Comparison of ENCODE assay signal across 20 cellular contexts in the genomic region with DNA sequence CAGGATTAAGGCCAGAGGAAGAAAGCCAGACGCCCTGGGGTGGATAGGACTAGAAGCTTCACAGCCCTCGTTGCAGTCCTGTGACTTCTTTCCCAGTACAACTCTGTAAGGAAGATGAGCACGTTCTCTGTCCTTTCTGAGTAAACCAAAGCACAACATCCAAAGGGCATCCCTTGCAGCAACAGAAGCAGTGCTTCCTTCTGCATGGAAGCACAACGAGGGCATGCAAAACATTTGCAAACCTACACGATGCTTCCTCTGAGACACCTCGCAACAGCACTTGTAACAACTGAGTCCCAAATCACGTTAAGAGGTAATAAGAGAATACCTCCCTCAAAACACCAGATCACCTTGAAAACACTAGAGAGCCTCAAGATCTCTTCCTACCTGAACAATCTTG.
DNase-seq lines count a peak whose midpoint lies in the region; ATAC-seq, FAIRE-seq and TF ChIP-seq lines count a peak whose summit lies in the region.
"Had no signal": no experiment of that assay in that cellular context is flagged by ENCODE, and none has a peak within 500 bp of the region (broad histone marks: within the 10 kb centered on the region; RNA-seq: fewer than 3 reads in every experiment).

No MANE protein-coding gene starts in this region.

- H3K27me3 ChIP-seq in KMS-11 (ENCODE audit: insufficient read depth, low read depth) (no peaks in the 10 kb centered on the region), OCI-LY1 (ENCODE audit: insufficient read depth, low read length) (no peaks in the 10 kb centered on the region), Peyer's patch (no peaks in the 10 kb centered on the region)
- H3K27me3 ChIP-seq: BLaER1, SJCRH30 had no signal

- H4K20me1 ChIP-seq in KMS-11 (ENCODE audit: insufficient read depth) (no peaks in the 10 kb centered on the region), OCI-LY1 (ENCODE audit: insufficient read depth, low read length) (no peaks in the 10 kb centered on the region)
- H4K20me1 ChIP-seq: BLaER1 had no signal

- FAIRE-seq in A549 (lab: Jason Lieb, UNC): no peak
- FAIRE-seq: G401.6 had no signal

- H3K36me3 ChIP-seq in KMS-11 (ENCODE audit: insufficient read depth) (no peaks in the 10 kb centered on the region), OCI-LY1 (ENCODE audit: insufficient read depth, low read length) (no peaks in the 10 kb centered on the region), Peyer's patch (no peaks in the 10 kb centered on the region)
- H3K36me3 ChIP-seq: BLaER1, SJCRH30 had no signal

- intact Hi-C loops in Calu3 (cut with micrococcal nuclease; ENCODE audit: unreplicated experiment): no loop called here

- no peaks in the 10 kb centered on the region for H3K9me2 ChIP-seq in OCI-LY1 (ENCODE audit: low read depth, low read length)

- H3K79me2 ChIP-seq in KMS-11 (ENCODE audit: insufficient read depth, low read depth) (no peaks in the 10 kb centered on the region), OCI-LY1 (ENCODE audit: insufficient read depth, low read length) (no peaks in the 10 kb centered on the region)

- no peak overlapping the region for H3K27ac Mint-ChIP-seq in Calu3 (ENCODE audit: unreplicated experiment)
- H3K27ac Mint-ChIP-seq: CD4-positive, CD25-positive, alpha-beta regulatory T cell; IgD-negative memory B cell had no signal

- no peak for TF ChIP-seq CTCF in A549 (IDR thresholded peaks at IDR 0.05)
- TF ChIP-seq CTCF in KMS-11 (conservative IDR thresholded peaks at IDR 0.05; ENCODE audit: low read depth, low read length): no peak
- no peak for TF ChIP-seq CTCF in OCI-LY1 (IDR thresholded peaks at IDR 0.05; ENCODE audit: low read length)
- TF ChIP-seq CTCF in Peyer's patch (IDR thresholded peaks at IDR 0.05): no peak
- no peak for TF ChIP-seq CTCF in Calu3 (IDR thresholded peaks at IDR 0.05; ENCODE audit: unreplicated experiment)

- H3K4me1 ChIP-seq in A549: no peaks in the 10 kb centered on the region
- peaks cover 22% of the 10 kb centered on the region for H3K4me1 ChIP-seq in KMS-11 (ENCODE audit: low read depth, poor library complexity, severe bottlenecking)
- H3K4me1 ChIP-seq in OCI-LY1 (ENCODE audit: insufficient read depth, low read length, severe bottlenecking): no peaks in the 10 kb centered on the region
- no peaks in the 10 kb centered on the region for H3K4me1 ChIP-seq in Peyer's patch
- H3K4me1 ChIP-seq: BLaER1 had no signal

- no peaks in the 10 kb centered on the region for H3K36me3 Mint-ChIP-seq in Calu3 (ENCODE audit: insufficient read depth, unreplicated experiment)
- H3K36me3 Mint-ChIP-seq: CD4-positive, CD25-positive, alpha-beta regulatory T cell; IgD-negative memory B cell had no signal

- TF ChIP-seq EP300 in A549 (IDR thresholded peaks at IDR 0.05): no peak

- no peak for TF ChIP-seq RAD21 in A549 (conservative IDR thresholded peaks at IDR 0.05 in 1 of 2, IDR thresholded peaks at IDR 0.05 in 1 of 2)

- H2AFZ ChIP-seq in KMS-11 (ENCODE audit: low read depth) (no peak overlapping the region), OCI-LY1 (ENCODE audit: low read length) (no peak overlapping the region)
- H2AFZ ChIP-seq: GM23248 had no signal

- POLR2A ChIA-PET in A549 (lab: Yijun Ruan, JAX): no interaction called here

- peaks cover 27% of the 10 kb centered on the region for H3K4me1 Mint-ChIP-seq in Calu3 (ENCODE audit: low read depth, unreplicated experiment)

- DNase-seq in A549 (ENCODE audit: low read depth in 1 of 2, low spot score in 1 of 2): no peak
- DNase-seq in cerebellar cortex (ENCODE audit: low spot score): peak; percentile 61
- no peak for DNase-seq in Peyer's patch
- no peak for DNase-seq in kidney tubule cell (ENCODE audit: low spot score)
- no peak for DNase-seq in Calu3
- DNase-seq: CD4-positive, CD25-positive, alpha-beta regulatory T cell; GM23248; H7; Karpas-422; NCI-H1694; NK-92 treated with Interleukin-12 subunit alpha and Interleukin-12 subunit beta, amount 100 ng/mL, for 24 hours; T-helper 2 cell had no signal

- 2% methylated on average over 7 of the region's 7 CpGs for WGBS in A549 (ENCODE audit: missing lambda C conversion rate)

- CTCF ChIA-PET in A549 (lab: Yijun Ruan, JAX): no interaction called here
- CTCF ChIA-PET in Calu3 (lab: Charles Lee): no interaction called here

- no peaks in the 10 kb centered on the region for H3F3A ChIP-seq in OCI-LY1 (ENCODE audit: insufficient read depth, low read length)

- no peak for ATAC-seq in A549
- ATAC-seq: Right ventricle myocardium inferior had no signal

- no peaks in the 10 kb centered on the region for H3K9me3 Mint-ChIP-seq in Calu3 (ENCODE audit: low read depth, unreplicated experiment)
- H3K9me3 Mint-ChIP-seq: CD4-positive, CD25-positive, alpha-beta regulatory T cell; IgD-negative memory B cell had no signal

- TF ChIP-seq POLR2A in A549 (IDR thresholded peaks at IDR 0.05; ENCODE audit: low read length): no peak
- TF ChIP-seq POLR2A in Peyer's patch (IDR thresholded peaks at IDR 0.05): no peak

- no peak overlapping the region for H3K27ac ChIP-seq in A549
- no peak overlapping the region for H3K27ac ChIP-seq in KMS-11
- H3K27ac ChIP-seq in OCI-LY1 (ENCODE audit: low read depth, low read length, poor library complexity, severe bottlenecking): no peak overlapping the region
- H3K27ac ChIP-seq in Peyer's patch: no peak overlapping the region
- H3K27ac ChIP-seq: BLaER1, GM23248, HL-60, SJCRH30 had no signal

- H3K4me3 ChIP-seq in A549: no peak overlapping the region
- H3K4me3 ChIP-seq in KMS-11 (IDR thresholded peaks at IDR 0.05; ENCODE audit: insufficient read depth, low read depth, low read length): no peak overlapping the region
- no peak overlapping the region for H3K4me3 ChIP-seq in OCI-LY1 (ENCODE audit: low read depth, low read length, poor library complexity, severe bottlenecking)
- H3K4me3 ChIP-seq in Peyer's patch: no peak overlapping the region
- H3K4me3 ChIP-seq: BLaER1, GM23248, SJCRH30 had no signal

- no TSS peak for BruUV-seq in Calu3 (replicated peaks; lab: Mats Ljungman, UMichigan)

- H3K27me3 Mint-ChIP-seq in Calu3 (ENCODE audit: unreplicated experiment): no peaks in the 10 kb centered on the region

- H3K4me3 Mint-ChIP-seq in Calu3 (ENCODE audit: low read depth, unreplicated experiment): no peak overlapping the region
- H3K4me3 Mint-ChIP-seq: CD4-positive, CD25-positive, alpha-beta regulatory T cell; IgD-negative memory B cell had no signal

- no peak overlapping the region for H3K9ac ChIP-seq in KMS-11
- no peak overlapping the region for H3K9ac ChIP-seq in OCI-LY1 (ENCODE audit: low read length)
- H3K9ac ChIP-seq: BLaER1, GM23248 had no signal

- H3K4me2 ChIP-seq in A549 (0 out of 3 replicates have a peak overlapping the region, but pooled peaks have one; percentile 12), KMS-11 (peak overlapping the region; percentile 46), OCI-LY1 (ENCODE audit: low read length) (peak overlapping the region; percentile 36)
- H3K4me2 ChIP-seq: BLaER1 had no signal

- H3K9me3 ChIP-seq in A549 (no peaks in the 10 kb centered on the region), OCI-LY1 (ENCODE audit: low read length) (no peaks in the 10 kb centered on the region), Peyer's patch (no peaks in the 10 kb centered on the region)
- H3K9me3 ChIP-seq: BLaER1, SJCRH30 had no signal

TF ChIP-seq in A549, 52 proteins besides CTCF, POLR2A, EP300 and RAD21:
- TF ChIP-seq CBX2 (IDR thresholded peaks at IDR 0.05; ENCODE audit: borderline replicate concordance, low read depth) (no peak), POLR2AphosphoS2 (conservative IDR thresholded peaks at IDR 0.05; ENCODE audit: low read length) (no peak), NPAS2 (CRISPR knock-in tag; IDR thresholded peaks at IDR 0.05; ENCODE audit: borderline replicate concordance) (no peak), FOXS1 (CRISPR knock-in tag; IDR thresholded peaks at IDR 0.05) (no peak), ZC3H11A (IDR thresholded peaks at IDR 0.05) (no peak), JUNB (IDR thresholded peaks at IDR 0.05) (no peak), EHMT2 (IDR thresholded peaks at IDR 0.05; ENCODE audit: low read depth) (no peak), KDM1A (IDR thresholded peaks at IDR 0.05; ENCODE audit: low read depth) (no peak), KDM5A (IDR thresholded peaks at IDR 0.05) (no peak)
